In the genomic region with DNA sequence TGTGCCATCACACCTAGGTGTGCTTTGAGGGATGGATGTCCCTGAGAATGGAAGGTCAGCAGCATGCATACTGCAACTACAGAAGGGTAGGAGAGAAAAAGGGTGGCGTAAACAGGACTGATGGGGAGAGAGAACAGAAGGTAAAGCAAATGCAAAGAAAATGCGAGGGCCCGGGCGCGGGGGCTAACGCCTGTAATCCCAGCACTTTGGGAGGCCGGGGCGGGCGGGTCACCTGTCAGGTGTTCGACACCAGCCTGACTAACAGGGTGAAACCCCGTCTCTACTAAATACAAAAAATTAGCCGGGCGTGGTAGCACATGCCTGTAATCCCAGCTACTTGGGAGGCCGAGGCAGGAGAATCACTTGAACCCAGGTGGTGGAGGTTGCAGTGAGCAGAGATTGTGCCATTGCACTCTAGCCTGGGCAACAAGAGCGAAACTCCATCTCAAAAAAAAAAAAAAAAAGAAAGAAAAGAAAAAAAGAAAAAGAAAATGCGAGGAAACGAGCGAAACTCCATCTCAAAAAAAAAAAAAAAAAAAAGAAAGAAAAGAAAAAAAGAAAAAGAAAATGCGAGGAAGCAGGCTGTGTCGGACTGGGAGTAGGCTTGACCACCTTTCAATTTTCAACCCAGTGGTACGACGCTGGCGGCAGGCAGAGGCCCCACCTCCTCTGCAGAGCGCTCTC, we compare ENCODE assay signal across 8 cellular contexts. TPM values are rescaled to one million over a fixed set of nuclear protein-coding genes. Genes with fewer than 3 reads are reported as not detected.
DNase-seq lines count a peak whose midpoint lies in the region; ATAC-seq and TF ChIP-seq lines count a peak whose summit lies in the region.
"Not testable (repeated sequence)": the region's sequence is repeated elsewhere in the genome, so short reads cannot be mapped to it uniquely, and the experiment has no call there.

No MANE protein-coding gene starts in this region.

- CTCF ChIA-PET in Calu3 (lab: Charles Lee) (interaction anchor here (0.6 to 4.3 kb wide), 7 partner anchors 9 to 267 kb away, joined by 3 to 19 read pairs (median 4); no protein-coding TSS in a partner anchor), WTC11 (lab: Charles Lee) (interaction anchor here (0.6 to 2.0 kb wide), 3 partner anchors 31 to 152 kb away, joined by 3 to 5 read pairs (median 4); no protein-coding TSS in a partner anchor)

- WGBS in GM23248 (ENCODE audit: low coverage in 1 of 2, low lambda C conversion rate in 2 of 2, missing lambda C conversion rate in 2 of 2), 2 experiments, result 13 to 26% methylated on average over 13 to 24 of the region's 24 CpGs
- 43% methylated on average over 20 of the region's 24 CpGs for WGBS in HUES64
- 40% methylated on average over 21 of the region's 24 CpGs for WGBS in hepatocyte (ENCODE audit: low lambda C conversion rate, missing lambda C conversion rate)
- WGBS in thymus, result 44% methylated on average over 24 of the region's 24 CpGs

- POLR2A ChIA-PET in WTC11 (lab: Charles Lee), result interaction anchor here (0.6 to 2.2 kb wide), 4 partner anchors 15 to 1719 kb away, joined by 3 to 11 read pairs (median 4); a partner anchor contains a TSS

- H2AFZ ChIP-seq in GM23248, result peak overlapping the region; percentile 97
- H2AFZ ChIP-seq in hepatocyte, result peak overlapping the region; percentile 68

- peak; percentile 36 for ATAC-seq in WTC11

- H3K4me3 ChIP-seq in GM23248 (peak overlapping the region; percentile 90), HUES64 (ENCODE audit: low read length) (peak overlapping the region; percentile 93), hepatocyte (peak overlapping the region; percentile 40), thymus (ENCODE audit: low read length) (peak overlapping the region; percentile 95)

- not testable (repeated sequence) for H3K9me2 ChIP-seq in GM23248 (ENCODE audit: insufficient read depth); hepatocyte (replicated peaks; ENCODE audit: insufficient read depth)

- H3K27ac ChIP-seq in GM23248 (peak overlapping the region; percentile 88), HUES64 (ENCODE audit: low read depth, low read length) (peak overlapping the region; percentile 96), hepatocyte (peak overlapping the region; percentile 99), thymus (ENCODE audit: low read depth) (peak overlapping the region; percentile 96)

- not testable (repeated sequence) for TF ChIP-seq CTCF in Calu3 (IDR thresholded peaks at IDR 0.05; ENCODE audit: unreplicated experiment); WTC11 (IDR thresholded peaks at IDR 0.05); chondrocyte (IDR thresholded peaks at IDR 0.05); hepatocyte (IDR thresholded peaks at IDR 0.05; ENCODE audit: poor library complexity); neural crest cell (conservative IDR thresholded peaks at IDR 0.05)

- H3K27ac Mint-ChIP-seq in Calu3 (ENCODE audit: unreplicated experiment) (peak overlapping the region; percentile 68), WTC11 (peak overlapping the region; percentile 98), chondrocyte (ENCODE audit: unreplicated experiment) (peak overlapping the region; percentile 98), neural crest cell (ENCODE audit: unreplicated experiment) (peak overlapping the region; percentile 98)

- H3K4me1 Mint-ChIP-seq in Calu3 (ENCODE audit: low read depth, unreplicated experiment) (peaks cover 13% of the 10 kb centered on the region), WTC11 (peaks cover 26% of the 10 kb centered on the region), chondrocyte (ENCODE audit: low read depth) (peaks cover 30% of the 10 kb centered on the region), neural crest cell (peaks cover 26% of the 10 kb centered on the region)

- in situ Hi-C loops in GM23248 (cut with MboI), result not testable (repeated sequence)

- peak overlapping the region; percentile 77 for H3K4me3 Mint-ChIP-seq in Calu3 (ENCODE audit: low read depth, unreplicated experiment)
- H3K4me3 Mint-ChIP-seq in WTC11, result peak overlapping the region; percentile 92
- peak overlapping the region; percentile 82 for H3K4me3 Mint-ChIP-seq in chondrocyte (ENCODE audit: unreplicated experiment)
- H3K4me3 Mint-ChIP-seq in neural crest cell, result peak overlapping the region; percentile 96

- not testable (repeated sequence) for H3K27me3 Mint-ChIP-seq in Calu3 (ENCODE audit: unreplicated experiment); WTC11 (ENCODE audit: low read depth); chondrocyte (ENCODE audit: low read depth); neural crest cell (ENCODE audit: low read depth)

- not testable (repeated sequence) for DNase-seq in Calu3; GM23248; chondrocyte (ENCODE audit: low spot score); hepatocyte (ENCODE audit: low spot score); neural crest cell (ENCODE audit: low read depth, low spot score)
- peak; percentile 28 for DNase-seq in WTC11 (ENCODE audit: low spot score)

- peaks cover 16% of the 10 kb centered on the region; the same call in 1 of the 2 replicates for H3F3A ChIP-seq in GM23248 (ENCODE audit: insufficient read depth)

- not testable (repeated sequence) for H3K9me3 ChIP-seq in GM23248 (ENCODE audit: low read depth); HUES64 (ENCODE audit: insufficient read depth, low read depth, low read length); hepatocyte (ENCODE audit: low read depth); thymus (ENCODE audit: control insufficient read depth)

- not testable (repeated sequence) for H3K36me3 ChIP-seq in GM23248 (ENCODE audit: low read depth); hepatocyte (replicated peaks; ENCODE audit: insufficient read depth, low read depth); thymus (ENCODE audit: control insufficient read depth, insufficient read depth)
- peaks cover 10% of the 10 kb centered on the region; the same call in 1 of the 2 replicates for H3K36me3 ChIP-seq in HUES64 (ENCODE audit: insufficient read depth, low read length)

- H3K9me3 Mint-ChIP-seq in Calu3 (ENCODE audit: low read depth, unreplicated experiment); WTC11; chondrocyte (ENCODE audit: low read depth); neural crest cell: not testable (repeated sequence)

- H4K20me1 ChIP-seq in GM23248 (ENCODE audit: insufficient read depth) (peaks cover 16% of the 10 kb centered on the region), hepatocyte (ENCODE audit: insufficient read depth, poor library complexity, severe bottlenecking) (peaks cover 30% of the 10 kb centered on the region)

- H3K4me1 ChIP-seq in GM23248 (ENCODE audit: insufficient read depth) (peaks cover 16% of the 10 kb centered on the region), hepatocyte (ENCODE audit: insufficient read depth) (peaks cover 12% of the 10 kb centered on the region), thymus (ENCODE audit: control insufficient read depth, insufficient read depth, low read length) (peaks cover 14% of the 10 kb centered on the region)
- not testable (repeated sequence) for H3K4me1 ChIP-seq in HUES64 (ENCODE audit: insufficient read depth, low read length)

- H3K4me2 ChIP-seq in GM23248 (ENCODE audit: unreplicated experiment) (peak overlapping the region; percentile 91), hepatocyte (peak overlapping the region; percentile 83)

- not testable (repeated sequence) for BruUV-seq in Calu3 (replicated peaks; lab: Mats Ljungman, UMichigan)

- intact Hi-C loops in Calu3 (cut with micrococcal nuclease; ENCODE audit: unreplicated experiment), result not testable (repeated sequence)

- H3K27me3 ChIP-seq in GM23248 (replicated peaks; ENCODE audit: insufficient read depth); HUES64 (ENCODE audit: insufficient read depth, low read length); hepatocyte; thymus (ENCODE audit: control insufficient read depth, insufficient read depth): not testable (repeated sequence)

- H3K9ac ChIP-seq in GM23248, result peak overlapping the region; percentile 91
- H3K9ac ChIP-seq in HUES64 (ENCODE audit: low read depth, low read length), result peak overlapping the region; percentile 97

- H3K36me3 Mint-ChIP-seq in Calu3 (ENCODE audit: insufficient read depth, unreplicated experiment) (peaks cover 60% of the 10 kb centered on the region), WTC11 (peaks cover 18% of the 10 kb centered on the region)
- not testable (repeated sequence) for H3K36me3 Mint-ChIP-seq in chondrocyte (ENCODE audit: low read depth); neural crest cell (ENCODE audit: low read depth)

- H3K79me2 ChIP-seq in GM23248 (ENCODE audit: insufficient read depth) (peaks cover 49% of the 10 kb centered on the region), hepatocyte (peaks cover 47% of the 10 kb centered on the region)

RNA-seq across cellular contexts. Expression of a gene that starts 1.2 kb away (rescaled TPM):
- total RNA-seq in Calu3 (2022), result 149 and 157 TPM in 2 replicates
- total RNA-seq in GM23248 (2014; rRNA removed; shearing (Covaris generic)), result 86.7 and 97.4 TPM in 2 replicates
- polyA plus RNA-seq in GM23248 (2016; fragmentation: Nextera tagmentation; extraction: Ambion mirVana), result 147 and 151 TPM in 2 replicates
- polyA plus RNA-seq in HUES64 (2013, experiment 1 of 2), result 74.0 TPM
- polyA plus RNA-seq in HUES64 (2013, experiment 2 of 2), result 80.1 TPM
- 127 to 142 TPM (median 132 TPM) in 3 replicates for total RNA-seq in WTC11 (2021)
- total RNA-seq in chondrocyte, result 148 to 162 TPM (median 153 TPM) in 3 replicates
- total RNA-seq in hepatocyte, result 110 and 122 TPM in 2 replicates
- 100 and 107 TPM in 2 replicates for polyA plus RNA-seq in hepatocyte
- total RNA-seq in neural crest cell, result 112 and 113 TPM in 2 replicates
- polyA plus RNA-seq in thymus, result 72.9 TPM

RNA-seq across cellular contexts. Expression of a gene that starts 50.4 kb away (rescaled TPM):
- total RNA-seq in Calu3 (2022) (3.6 and 4.2 TPM in 2 replicates), WTC11 (2021) (48.1 to 60.1 TPM (median 55.8 TPM) in 3 replicates), chondrocyte (34.4 to 38.6 TPM (median 37.3 TPM) in 3 replicates), hepatocyte (6.5 and 8.4 TPM in 2 replicates), neural crest cell (50.9 and 56.2 TPM in 2 replicates)
- total RNA-seq in GM23248 (2014; rRNA removed; shearing (Covaris generic)), result 7.2 and 18.2 TPM in 2 replicates
- polyA plus RNA-seq in GM23248 (2016; fragmentation: Nextera tagmentation; extraction: Ambion mirVana) (7.0 and 7.5 TPM in 2 replicates), hepatocyte (6.9 and 10.9 TPM in 2 replicates), thymus (1.8 TPM)
- polyA plus RNA-seq in HUES64 (2013, experiment 1 of 2), result 28.7 TPM
- 28.9 TPM for polyA plus RNA-seq in HUES64 (2013, experiment 2 of 2)

Comparison
In these comparisons a context has a peak if more than half of its experiments do, and no peak if none do; other contexts are left out.
1. H3K4me3 ChIP-seq: peak in every context shown above with its lines; median percentile 95 in thymus; 93 in HUES64; 90 in GM23248; 40 in hepatocyte.